In the genomic region with DNA sequence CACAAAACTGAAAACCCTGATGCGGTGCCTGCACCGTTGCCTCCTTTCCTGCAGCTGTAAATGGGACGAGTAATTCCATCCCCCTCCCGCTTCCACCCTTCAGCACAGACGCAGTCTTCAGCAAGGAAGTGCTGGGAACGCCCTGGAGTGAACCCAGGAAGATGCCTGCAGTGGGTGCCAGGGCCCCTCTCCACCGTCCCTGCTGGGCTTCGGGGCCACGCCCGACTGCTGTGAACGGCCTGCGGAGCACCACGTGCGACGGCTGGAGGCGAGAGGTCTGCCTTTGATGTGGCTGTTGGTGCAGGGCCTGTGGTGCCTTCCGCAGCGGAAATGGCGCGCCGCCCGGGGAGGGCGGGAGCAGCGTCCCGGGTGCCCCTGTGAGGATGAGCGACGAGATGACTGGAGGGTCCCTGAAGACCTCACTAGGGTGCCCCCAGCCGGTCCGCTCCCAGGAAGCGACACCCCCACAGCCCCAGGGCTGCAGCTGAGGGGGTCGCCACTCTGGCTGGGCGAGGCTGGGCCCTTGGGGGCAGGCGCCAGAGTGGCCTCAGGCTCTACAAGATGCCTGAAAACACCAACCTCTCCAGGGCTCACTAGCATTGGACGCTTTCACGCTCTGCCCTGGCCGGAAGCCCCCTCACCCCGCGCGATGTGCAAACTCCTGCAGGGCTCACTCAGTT, we compare ENCODE assay signal across 1 cellular context.
TF ChIP-seq lines count a peak whose summit lies in the region.

No MANE protein-coding gene starts in this region.

TF ChIP-seq in GM12878, 131 proteins besides CTCF, POLR2A, EP300 and RAD21 (continued from another document and continues in another):
- TF ChIP-seq E4F1 (IDR thresholded peaks at IDR 0.05; ENCODE audit: borderline replicate concordance, partially characterized antibody) (peak; percentile 36), MEF2B (IDR thresholded peaks at IDR 0.05; ENCODE audit: partially characterized antibody, poor library complexity, severe bottlenecking) (peak; percentile 41), TAF1 (IDR thresholded peaks at IDR 0.05; ENCODE audit: borderline replicate concordance, low read depth, low read length) (no peak; the same call in 1 of the 2 replicates), MLLT1 (IDR thresholded peaks at IDR 0.05) (peak; percentile 69), EED (IDR thresholded peaks at IDR 0.05; ENCODE audit: low read depth) (peak; percentile 45; the same call in 1 of the 2 replicates), ZNF24 (IDR thresholded peaks at IDR 0.05) (no peak), ZNF207 (IDR thresholded peaks at IDR 0.05; ENCODE audit: borderline replicate concordance) (no peak), NKRF (conservative IDR thresholded peaks at IDR 0.05) (peak; percentile 56; the same call in 1 of the 2 replicates), EZH2 (IDR thresholded peaks at IDR 0.05; ENCODE audit: borderline replicate concordance, control insufficient read depth, low read depth, low read length) (no peak), NBN (IDR thresholded peaks at IDR 0.05) (peak; percentile 64), MEF2A (IDR thresholded peaks at IDR 0.05; ENCODE audit: insufficient read depth, low read depth, low read length) (no peak), NR2C2 (IDR thresholded peaks at IDR 0.05; ENCODE audit: borderline replicate concordance, control insufficient read depth, insufficient read length, low read depth) (no peak), BRCA1 (IDR thresholded peaks at IDR 0.05; ENCODE audit: low read depth, low read length) (no peak), ZNF217 (IDR thresholded peaks at IDR 0.05) (no peak), RBBP5 (conservative IDR thresholded peaks at IDR 0.05) (no peak), HCFC1 (IDR thresholded peaks at IDR 0.05; ENCODE audit: low read length) (peak; percentile 14; the same call in 1 of the 2 replicates), IKZF1 (conservative IDR thresholded peaks at IDR 0.05) (peak; percentile 86), IRF3 (IDR thresholded peaks at IDR 0.05) (no peak), BCL11A (IDR thresholded peaks at IDR 0.05; ENCODE audit: low read depth, low read length) (no peak), SKIL (IDR thresholded peaks at IDR 0.05; ENCODE audit: low read depth, poor library complexity, severe bottlenecking) (no peak), RFX5 (IDR thresholded peaks at IDR 0.05; ENCODE audit: low read depth, low read length) (no peak), ESRRA (IDR thresholded peaks at IDR 0.05; ENCODE audit: low read length) (no peak), SREBF2 (IDR thresholded peaks at IDR 0.05; ENCODE audit: low read length) (no peak), MTA2 (IDR thresholded peaks at IDR 0.05; ENCODE audit: low read depth) (no peak), FOXK2 (IDR thresholded peaks at IDR 0.05) (no peak)
- TF ChIP-seq, protein P1, sequence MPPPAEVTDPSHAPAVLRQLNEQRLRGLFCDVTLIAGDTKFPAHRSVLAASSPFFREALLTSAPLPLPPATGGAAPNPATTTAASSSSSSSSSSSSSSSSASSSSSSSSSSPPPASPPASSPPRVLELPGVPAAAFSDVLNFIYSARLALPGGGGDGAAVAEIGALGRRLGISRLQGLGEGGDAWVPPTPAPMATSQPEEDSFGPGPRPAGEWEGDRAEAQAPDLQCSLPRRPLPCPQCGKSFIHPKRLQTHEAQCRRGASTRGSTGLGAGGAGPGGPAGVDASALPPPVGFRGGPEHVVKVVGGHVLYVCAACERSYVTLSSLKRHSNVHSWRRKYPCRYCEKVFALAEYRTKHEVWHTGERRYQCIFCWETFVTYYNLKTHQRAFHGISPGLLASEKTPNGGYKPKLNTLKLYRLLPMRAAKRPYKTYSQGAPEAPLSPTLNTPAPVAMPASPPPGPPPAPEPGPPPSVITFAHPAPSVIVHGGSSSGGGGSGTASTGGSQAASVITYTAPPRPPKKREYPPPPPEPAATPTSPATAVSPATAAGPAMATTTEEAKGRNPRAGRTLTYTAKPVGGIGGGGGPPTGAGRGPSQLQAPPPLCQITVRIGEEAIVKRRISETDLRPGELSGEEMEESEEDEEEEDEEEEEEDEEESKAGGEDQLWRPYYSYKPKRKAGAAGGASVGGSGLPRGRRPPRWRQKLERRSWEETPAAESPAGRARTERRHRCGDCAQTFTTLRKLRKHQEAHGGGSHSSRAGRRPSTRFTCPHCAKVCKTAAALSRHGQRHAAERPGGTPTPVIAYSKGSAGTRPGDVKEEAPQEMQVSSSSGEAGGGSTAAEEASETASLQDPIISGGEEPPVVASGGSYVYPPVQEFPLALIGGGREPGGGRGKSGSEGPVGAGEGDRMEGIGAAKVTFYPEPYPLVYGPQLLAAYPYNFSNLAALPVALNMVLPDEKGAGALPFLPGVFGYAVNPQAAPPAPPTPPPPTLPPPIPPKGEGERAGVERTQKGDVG (CRISPR knock-in tag; IDR thresholded peaks at IDR 0.05) = no peak
- TF ChIP-seq, protein P2, sequence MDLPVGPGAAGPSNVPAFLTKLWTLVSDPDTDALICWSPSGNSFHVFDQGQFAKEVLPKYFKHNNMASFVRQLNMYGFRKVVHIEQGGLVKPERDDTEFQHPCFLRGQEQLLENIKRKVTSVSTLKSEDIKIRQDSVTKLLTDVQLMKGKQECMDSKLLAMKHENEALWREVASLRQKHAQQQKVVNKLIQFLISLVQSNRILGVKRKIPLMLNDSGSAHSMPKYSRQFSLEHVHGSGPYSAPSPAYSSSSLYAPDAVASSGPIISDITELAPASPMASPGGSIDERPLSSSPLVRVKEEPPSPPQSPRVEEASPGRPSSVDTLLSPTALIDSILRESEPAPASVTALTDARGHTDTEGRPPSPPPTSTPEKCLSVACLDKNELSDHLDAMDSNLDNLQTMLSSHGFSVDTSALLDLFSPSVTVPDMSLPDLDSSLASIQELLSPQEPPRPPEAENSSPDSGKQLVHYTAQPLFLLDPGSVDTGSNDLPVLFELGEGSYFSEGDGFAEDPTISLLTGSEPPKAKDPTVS (IDR thresholded peaks at IDR 0.05; ENCODE audit: low read depth, low read length) = no peak
- TF ChIP-seq, protein P3, sequence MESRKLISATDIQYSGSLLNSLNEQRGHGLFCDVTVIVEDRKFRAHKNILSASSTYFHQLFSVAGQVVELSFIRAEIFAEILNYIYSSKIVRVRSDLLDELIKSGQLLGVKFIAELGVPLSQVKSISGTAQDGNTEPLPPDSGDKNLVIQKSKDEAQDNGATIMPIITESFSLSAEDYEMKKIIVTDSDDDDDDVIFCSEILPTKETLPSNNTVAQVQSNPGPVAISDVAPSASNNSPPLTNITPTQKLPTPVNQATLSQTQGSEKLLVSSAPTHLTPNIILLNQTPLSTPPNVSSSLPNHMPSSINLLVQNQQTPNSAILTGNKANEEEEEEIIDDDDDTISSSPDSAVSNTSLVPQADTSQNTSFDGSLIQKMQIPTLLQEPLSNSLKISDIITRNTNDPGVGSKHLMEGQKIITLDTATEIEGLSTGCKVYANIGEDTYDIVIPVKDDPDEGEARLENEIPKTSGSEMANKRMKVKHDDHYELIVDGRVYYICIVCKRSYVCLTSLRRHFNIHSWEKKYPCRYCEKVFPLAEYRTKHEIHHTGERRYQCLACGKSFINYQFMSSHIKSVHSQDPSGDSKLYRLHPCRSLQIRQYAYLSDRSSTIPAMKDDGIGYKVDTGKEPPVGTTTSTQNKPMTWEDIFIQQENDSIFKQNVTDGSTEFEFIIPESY (IDR thresholded peaks at IDR 0.05) = no peak
- TF ChIP-seq, protein P4, sequence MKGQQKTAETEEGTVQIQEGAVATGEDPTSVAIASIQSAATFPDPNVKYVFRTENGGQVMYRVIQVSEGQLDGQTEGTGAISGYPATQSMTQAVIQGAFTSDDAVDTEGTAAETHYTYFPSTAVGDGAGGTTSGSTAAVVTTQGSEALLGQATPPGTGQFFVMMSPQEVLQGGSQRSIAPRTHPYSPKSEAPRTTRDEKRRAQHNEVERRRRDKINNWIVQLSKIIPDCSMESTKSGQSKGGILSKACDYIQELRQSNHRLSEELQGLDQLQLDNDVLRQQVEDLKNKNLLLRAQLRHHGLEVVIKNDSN (IDR thresholded peaks at IDR 0.05; ENCODE audit: borderline replicate concordance, extremely low read length, insufficient read depth, low read depth, low read length) = peak; percentile 82
- TF ChIP-seq, protein P5, sequence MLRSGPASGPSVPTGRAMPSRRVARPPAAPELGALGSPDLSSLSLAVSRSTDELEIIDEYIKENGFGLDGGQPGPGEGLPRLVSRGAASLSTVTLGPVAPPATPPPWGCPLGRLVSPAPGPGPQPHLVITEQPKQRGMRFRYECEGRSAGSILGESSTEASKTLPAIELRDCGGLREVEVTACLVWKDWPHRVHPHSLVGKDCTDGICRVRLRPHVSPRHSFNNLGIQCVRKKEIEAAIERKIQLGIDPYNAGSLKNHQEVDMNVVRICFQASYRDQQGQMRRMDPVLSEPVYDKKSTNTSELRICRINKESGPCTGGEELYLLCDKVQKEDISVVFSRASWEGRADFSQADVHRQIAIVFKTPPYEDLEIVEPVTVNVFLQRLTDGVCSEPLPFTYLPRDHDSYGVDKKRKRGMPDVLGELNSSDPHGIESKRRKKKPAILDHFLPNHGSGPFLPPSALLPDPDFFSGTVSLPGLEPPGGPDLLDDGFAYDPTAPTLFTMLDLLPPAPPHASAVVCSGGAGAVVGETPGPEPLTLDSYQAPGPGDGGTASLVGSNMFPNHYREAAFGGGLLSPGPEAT (IDR thresholded peaks at IDR 0.05; ENCODE audit: low read depth) = 0 out of 2 replicates have a peak, but pooled peaks have one; percentile 42
